32 cellular contexts compared by ENCODE assay signal in genomic region chr3:39941941-39942340, GRCh38.
A peak's percentile ranks its signal among the peaks of the same experiment; 100 is the strongest.
DNase-seq lines count a peak whose midpoint lies in the region; ATAC-seq, FAIRE-seq and TF ChIP-seq lines count a peak whose summit lies in the region.
"Had no signal": no experiment of that assay in that cellular context is flagged by ENCODE, and none has a peak within 500 bp of the region (broad histone marks: within the 10 kb centered on the region; RNA-seq: fewer than 3 reads in every experiment).

No MANE protein-coding gene starts in this region.

- H3K4me3 ChIP-seq in body of pancreas: no peak overlapping the region
- no peak overlapping the region for H3K4me3 ChIP-seq in pancreas
- H3K4me3 ChIP-seq in dorsolateral prefrontal cortex: no peak overlapping the region
- H3K4me3 ChIP-seq: cardiac muscle cell, K562, left ventricle myocardium inferior, upper lobe of right lung had no signal

- WGBS in body of pancreas, 2 donors: 22 to 26% methylated on average over 5 of the region's 5 CpGs
- 34 to 36% methylated on average over 5 of the region's 5 CpGs for WGBS in pancreas, 2 donors

- no peaks in the 10 kb centered on the region for H3K4me1 Mint-ChIP-seq in T-helper 2 cell treated with Interferon-gamma antibody and Interleukin-4, amounts not matched to agents 5 μg/mL and 100 μg/mL, for 36 hours (ENCODE audit: low read depth)
- H3K4me1 Mint-ChIP-seq: activated CD4-positive, alpha-beta T cell treated with anti-CD3 and anti-CD28 coated beads for 36 hours; activated naive CD8-positive, alpha-beta T cell treated with anti-CD3 and anti-CD28 coated beads for 36 hours; CD4-positive, CD25-positive, alpha-beta regulatory T cell; naive B cell; stimulated activated effector memory CD8-positive, alpha-beta T cell treated with anti-CD3 and anti-CD28 coated beads, Interleukin-12 subunit alpha, Interleukin-12 subunit beta, amount 100 ng/mL, for 72 hours had no signal

- no peaks in the 10 kb centered on the region for H3K36me3 Mint-ChIP-seq in T-helper 2 cell treated with Interferon-gamma antibody and Interleukin-4, amounts not matched to agents 5 μg/mL and 100 μg/mL, for 36 hours (ENCODE audit: low read depth)
- H3K36me3 Mint-ChIP-seq: activated naive CD8-positive, alpha-beta T cell treated with anti-CD3 and anti-CD28 coated beads for 36 hours; CD4-positive, CD25-positive, alpha-beta regulatory T cell; naive B cell; stimulated activated effector memory CD8-positive, alpha-beta T cell treated with anti-CD3 and anti-CD28 coated beads, Interleukin-12 subunit alpha, Interleukin-12 subunit beta, amount 100 ng/mL, for 72 hours had no signal

- H3K27me3 ChIP-seq in body of pancreas (no peaks in the 10 kb centered on the region), pancreas (no peaks in the 10 kb centered on the region), dorsolateral prefrontal cortex (no peaks in the 10 kb centered on the region)
- H3K27me3 ChIP-seq: cardiac muscle cell, neutrophil, upper lobe of right lung had no signal

- no peaks in the 10 kb centered on the region for H3K27me3 Mint-ChIP-seq in T-helper 2 cell treated with Interferon-gamma antibody and Interleukin-4, amounts not matched to agents 5 μg/mL and 100 μg/mL, for 36 hours (ENCODE audit: low read depth)
- H3K27me3 Mint-ChIP-seq: CD4-positive, CD25-positive, alpha-beta regulatory T cell; dendritic cell treated with granulocyte-macrophage colony-stimulating factor and Interleukin-4, amounts not matched to agents 40 ng/mL and 50 ng/mL, for 4 days; progenitor cell of endocrine pancreas had no signal

- H3K4me1 ChIP-seq in body of pancreas: peaks cover 44% of the 10 kb centered on the region
- H3K4me1 ChIP-seq in pancreas: peaks cover 17 to 26% (median 25%) of the 10 kb centered on the region in 3 donors
- H3K4me1 ChIP-seq: upper lobe of right lung had no signal

- H3K27ac Mint-ChIP-seq in T-helper 2 cell treated with Interferon-gamma antibody and Interleukin-4, amounts not matched to agents 5 μg/mL and 100 μg/mL, for 36 hours: no peak overlapping the region
- H3K27ac Mint-ChIP-seq: activated CD4-positive, alpha-beta T cell treated with anti-CD3 and anti-CD28 coated beads for 36 hours; activated naive CD8-positive, alpha-beta T cell treated with anti-CD3 and anti-CD28 coated beads for 36 hours; CD4-positive, CD25-positive, alpha-beta regulatory T cell; dendritic cell treated with granulocyte-macrophage colony-stimulating factor and Interleukin-4, amounts not matched to agents 40 ng/mL and 50 ng/mL, for 4 days; naive B cell; progenitor cell of endocrine pancreas; stimulated activated effector memory CD8-positive, alpha-beta T cell treated with anti-CD3 and anti-CD28 coated beads, Interleukin-12 subunit alpha, Interleukin-12 subunit beta, amount 100 ng/mL, for 72 hours; T-helper 1 cell treated with Interleukin-12 subunit alpha and Interleukin-12 subunit beta and Interleukin-4 antibody, amounts not matched to agents 30 μg/mL and 1 μg/mL, for 36 hours had no signal

- no peak overlapping the region for H3K4me3 Mint-ChIP-seq in T-helper 2 cell treated with Interferon-gamma antibody and Interleukin-4, amounts not matched to agents 5 μg/mL and 100 μg/mL, for 36 hours
- H3K4me3 Mint-ChIP-seq: activated CD4-positive, alpha-beta T cell treated with anti-CD3 and anti-CD28 coated beads for 36 hours; activated naive CD8-positive, alpha-beta T cell treated with anti-CD3 and anti-CD28 coated beads for 36 hours; CD4-positive, CD25-positive, alpha-beta regulatory T cell; dendritic cell treated with granulocyte-macrophage colony-stimulating factor and Interleukin-4, amounts not matched to agents 40 ng/mL and 50 ng/mL, for 4 days; naive B cell; stimulated activated effector memory CD8-positive, alpha-beta T cell treated with anti-CD3 and anti-CD28 coated beads, Interleukin-12 subunit alpha, Interleukin-12 subunit beta, amount 100 ng/mL, for 72 hours; T-helper 1 cell treated with Interleukin-12 subunit alpha and Interleukin-12 subunit beta and Interleukin-4 antibody, amounts not matched to agents 30 μg/mL and 1 μg/mL, for 36 hours had no signal

- FAIRE-seq in pancreas (lab: Jason Lieb, UNC): no peak
- FAIRE-seq: K562 had no signal

- H3K9me3 ChIP-seq in body of pancreas (no peaks in the 10 kb centered on the region), pancreas (no peaks in the 10 kb centered on the region)
- H3K9me3 ChIP-seq: left ventricle myocardium inferior, neutrophil, upper lobe of right lung had no signal

- peak in 2 of 7 experiments; percentile 1 to 4 for TF ChIP-seq CTCF in body of pancreas (IDR thresholded peaks at IDR 0.05)
- no peak for TF ChIP-seq CTCF in pancreas (IDR thresholded peaks at IDR 0.05)
- TF ChIP-seq CTCF in dorsolateral prefrontal cortex (IDR thresholded peaks at IDR 0.05 in 54 of 56, conservative IDR thresholded peaks at IDR 0.05 in 2 of 56; ENCODE audit: low read depth in 1 of 56, partially characterized antibody in 56 of 56): no peak

- peak overlapping the region in 2 of 4 donors; percentile 31 to 38 for H3K27ac ChIP-seq in body of pancreas
- no peak overlapping the region for H3K27ac ChIP-seq in pancreas
- no peak overlapping the region for H3K27ac ChIP-seq in dorsolateral prefrontal cortex
- H3K27ac ChIP-seq: cardiac muscle cell, left ventricle myocardium inferior, neutrophil, upper lobe of right lung had no signal

- no peaks in the 10 kb centered on the region for H3K36me3 ChIP-seq in body of pancreas (replicated peaks in 1 of 2; ENCODE audit: insufficient read depth in 1 of 2, low read depth in 2 of 2)
- H3K36me3 ChIP-seq in pancreas: no peaks in the 10 kb centered on the region
- H3K36me3 ChIP-seq: cardiac muscle cell, left ventricle myocardium inferior, neutrophil, upper lobe of right lung had no signal

- intact Hi-C loops in body of pancreas (cut with DNase I): no loop called here
- intact Hi-C loops in pancreas (cut with DNase I): no loop called here
- intact Hi-C loops in dorsolateral prefrontal cortex (cut with DNase I): no loop called here

- peak in 1 of 3 donors; percentile 7 for TF ChIP-seq POLR2A in body of pancreas (IDR thresholded peaks at IDR 0.05)

- H3K9me3 Mint-ChIP-seq in T-helper 2 cell treated with Interferon-gamma antibody and Interleukin-4, amounts not matched to agents 5 μg/mL and 100 μg/mL, for 36 hours: no peaks in the 10 kb centered on the region
- H3K9me3 Mint-ChIP-seq: activated naive CD8-positive, alpha-beta T cell treated with anti-CD3 and anti-CD28 coated beads for 36 hours; dendritic cell treated with granulocyte-macrophage colony-stimulating factor and Interleukin-4, amounts not matched to agents 40 ng/mL and 50 ng/mL, for 4 days; T-helper 1 cell treated with Interleukin-12 subunit alpha and Interleukin-12 subunit beta and Interleukin-4 antibody, amounts not matched to agents 30 μg/mL and 1 μg/mL, for 36 hours had no signal

- peak; percentile 57 for ATAC-seq in body of pancreas
- ATAC-seq in pancreas: peak; percentile 62 to 79 (median 74)
- ATAC-seq: activated CD4-positive, alpha-beta T cell treated with anti-CD3 and anti-CD28 coated beads for 36 hours; K562; PC-3; sciatic nerve; stimulated activated effector memory CD8-positive, alpha-beta T cell treated with anti-CD3 and anti-CD28 coated beads, Interleukin-12 subunit alpha, Interleukin-12 subunit beta, amount 100 ng/mL, for 72 hours; upper lobe of right lung had no signal

- peak; percentile 0 to 67 for DNase-seq in NCI-H2081 (lab: John Stamatoyannopoulos, UW)
- DNase-seq in NCI-H2081 treated with DMSO at 0.1 percent for 48 hours (lab: John Stamatoyannopoulos, UW): no peak
- peak; percentile 34 for DNase-seq in NCI-H2029 (lab: John Stamatoyannopoulos, UW)
- DNase-seq in body of pancreas: peak; percentile 28 to 62 (median 43)
- peak in 3 of 6 donors; percentile 8 to 25 (median 24) for DNase-seq in pancreas
- DNase-seq in A172 (ENCODE audit: low spot score): no peak
- no peak for DNase-seq in T-helper 2 cell treated with Interferon-gamma antibody and Interleukin-4, amounts not matched to agents 5 μg/mL and 100 μg/mL, for 36 hours (ENCODE audit: low spot score)
- no peak for DNase-seq in dorsolateral prefrontal cortex
- DNase-seq: 8988T; activated CD4-positive, alpha-beta T cell treated with anti-CD3 and anti-CD28 coated beads for 36 hours; activated effector memory CD4-positive, alpha-beta T cell treated with anti-CD3 and anti-CD28 coated beads, Interleukin-2, amount 50 U/mL, for 16 hours; activated naive CD8-positive, alpha-beta T cell treated with anti-CD3 and anti-CD28 coated beads for 36 hours; activated T-cell treated with anti-CD3 and anti-CD28 coated beads, Interleukin-2, amount 50 U/mL, for 1 hour; aorta; CD4-positive, CD25-positive, alpha-beta regulatory T cell; hypothalamus; left ventricle myocardium inferior; MM.1S; naive B cell; NCI-H226; PC-3; stimulated activated CD4-positive, alpha-beta T cell treated with anti-CD3 and anti-CD28 coated beads, Interleukin-4, amount 100 ng/mL, for 24 hours; substantia nigra; upper lobe of right lung had no signal

Comparison
In these comparisons a context has a peak if more than half of its experiments do, and no peak if none do; other contexts are left out.
1. DNase-seq: peak in NCI-H2081 (2 of 2), NCI-H2029 (single experiment) and body of pancreas (4 of 4); none in NCI-H2081 treated with DMSO at 0.1 percent for 48 hours (single experiment), A172 (single experiment), T-helper 2 cell treated with Interferon-gamma antibody and Interleukin-4, amounts not matched to agents 5 μg/mL and 100 μg/mL, for 36 hours (single experiment) and dorsolateral prefrontal cortex (0 of 10).